ENCODE assay signal across 9 cellular contexts in genomic region chr14:60648934-60649814, GRCh38. TPM values are rescaled to one million over a fixed set of nuclear protein-coding genes. Genes with fewer than 3 reads are reported as not detected.
DNase-seq lines count a peak whose midpoint lies in the region; ATAC-seq and TF ChIP-seq lines count a peak whose summit lies in the region.
"Had no signal": no experiment of that assay in that cellular context is flagged by ENCODE, and none has a peak within 500 bp of the region (broad histone marks: within the 10 kb centered on the region; RNA-seq: fewer than 3 reads in every experiment).

Gene SIX1 (minus strand): TSS chr14:60649477. CDS start chr14:60649189, 288 bp downstream.

- peak within 1 kb of the TSS; percentile 42 for H2AFZ ChIP-seq in neural progenitor cell (replicated peaks)

- POLR2A ChIA-PET in activated CD4-positive, alpha-beta T cell treated with anti-CD3 and anti-CD28 coated beads for 36 hours (lab: Charles Lee) = no interaction called here
- POLR2A ChIA-PET in activated CD4-positive, alpha-beta memory T cell treated with anti-CD3 and anti-CD28 coated beads, Interleukin-2, amount 10 ng/mL, durations not matched to agents 7 days and 5 days (lab: Charles Lee) = interaction anchor here (1.2 kb wide), 1 partner anchor 17 kb away, joined by 3 read pairs; no protein-coding TSS in a partner anchor

- no peaks in the 10 kb centered on the region for H3K9me3 ChIP-seq in neural progenitor cell (ENCODE audit: low read depth)

- ATAC-seq in activated CD4-positive, alpha-beta T cell treated with anti-CD3 and anti-CD28 coated beads for 36 hours = peak; percentile 43
- ATAC-seq in HG02798 (IDR thresholded peaks at IDR 0.05; ENCODE audit: poor library complexity, unreplicated experiment) = peak; percentile 72

- intact Hi-C loops in activated CD4-positive, alpha-beta T cell treated with anti-CD3 and anti-CD28 coated beads for 36 hours (cut with DNase I, micrococcal nuclease) = loop anchor here in 1 of 2 experiments (1.0 kb wide), 1 partner anchor 13 kb away; no protein-coding TSS in a partner anchor

- peak within 1 kb of the TSS; percentile 76 for H3K4me2 ChIP-seq in neural progenitor cell
- H3K4me2 ChIP-seq: BLaER1 had no signal

- no peaks in the 10 kb centered on the region for H3K9me3 Mint-ChIP-seq in activated CD4-positive, alpha-beta T cell treated with anti-CD3 and anti-CD28 coated beads for 36 hours (ENCODE audit: low read depth)
- no peaks in the 10 kb centered on the region for H3K9me3 Mint-ChIP-seq in activated CD4-positive, alpha-beta memory T cell treated with anti-CD3 and anti-CD28 coated beads, Interleukin-2, amount 10 ng/mL, durations not matched to agents 7 days and 5 days
- H3K9me3 Mint-ChIP-seq in neural progenitor cell = peaks cover 6% of the 10 kb centered on the region

- TF ChIP-seq CTCF in fibroblast of villous mesenchyme (IDR thresholded peaks at IDR 0.05; ENCODE audit: insufficient read depth, low read depth, low read length) (no peak), neural progenitor cell (IDR thresholded peaks at IDR 0.05) (no peak)

- H3K36me3 Mint-ChIP-seq in activated CD4-positive, alpha-beta T cell treated with anti-CD3 and anti-CD28 coated beads for 36 hours (ENCODE audit: low read depth) = no peaks in the 10 kb centered on the region
- peaks cover 11% of the 10 kb centered on the region for H3K36me3 Mint-ChIP-seq in activated CD4-positive, alpha-beta memory T cell treated with anti-CD3 and anti-CD28 coated beads, Interleukin-2, amount 10 ng/mL, durations not matched to agents 7 days and 5 days (ENCODE audit: low read depth)
- H3K36me3 Mint-ChIP-seq in neural progenitor cell = no peaks in the 10 kb centered on the region

- H3K27ac ChIP-seq in neural progenitor cell = no peak within 1 kb of the TSS
- H3K27ac ChIP-seq: BLaER1 had no signal

- H3K27me3 Mint-ChIP-seq in activated CD4-positive, alpha-beta T cell treated with anti-CD3 and anti-CD28 coated beads for 36 hours = peaks cover 84% of the 10 kb centered on the region
- H3K27me3 Mint-ChIP-seq in activated CD4-positive, alpha-beta memory T cell treated with anti-CD3 and anti-CD28 coated beads, Interleukin-2, amount 10 ng/mL, durations not matched to agents 7 days and 5 days = peaks cover 90% of the 10 kb centered on the region
- peaks cover 90% of the 10 kb centered on the region for H3K27me3 Mint-ChIP-seq in neural progenitor cell (ENCODE audit: insufficient read depth, low read depth)

- no peak within 1 kb of the TSS for H3K27ac Mint-ChIP-seq in activated CD4-positive, alpha-beta T cell treated with anti-CD3 and anti-CD28 coated beads for 36 hours
- no peak within 1 kb of the TSS for H3K27ac Mint-ChIP-seq in activated CD4-positive, alpha-beta memory T cell treated with anti-CD3 and anti-CD28 coated beads, Interleukin-2, amount 10 ng/mL, durations not matched to agents 7 days and 5 days
- H3K27ac Mint-ChIP-seq in neural progenitor cell = no peak within 1 kb of the TSS

- CTCF ChIA-PET in activated CD4-positive, alpha-beta T cell treated with anti-CD3 and anti-CD28 coated beads for 36 hours (lab: Charles Lee) = interaction anchor here (1.1 kb wide), 2 partner anchors 18 to 377 kb away, joined by 3 read pairs; no protein-coding TSS in a partner anchor
- CTCF ChIA-PET in activated CD4-positive, alpha-beta memory T cell treated with anti-CD3 and anti-CD28 coated beads, Interleukin-2, amount 10 ng/mL, durations not matched to agents 7 days and 5 days (lab: Charles Lee) = interaction anchor here (1.5 kb wide), 1 partner anchor 25 kb away, joined by 5 read pairs; no protein-coding TSS in a partner anchor

- peaks cover 72% of the 10 kb centered on the region for H3F3A ChIP-seq in neural progenitor cell (ENCODE audit: low read depth)

- peaks cover 93% of the 10 kb centered on the region for H4K20me1 ChIP-seq in neural progenitor cell (ENCODE audit: low read depth)

- no peaks in the 10 kb centered on the region for H3K79me2 ChIP-seq in neural progenitor cell (ENCODE audit: low read depth)

- peaks cover 44% of the 10 kb centered on the region for H3K4me1 Mint-ChIP-seq in activated CD4-positive, alpha-beta T cell treated with anti-CD3 and anti-CD28 coated beads for 36 hours
- H3K4me1 Mint-ChIP-seq in activated CD4-positive, alpha-beta memory T cell treated with anti-CD3 and anti-CD28 coated beads, Interleukin-2, amount 10 ng/mL, durations not matched to agents 7 days and 5 days = peaks cover 72% of the 10 kb centered on the region
- peaks cover 40% of the 10 kb centered on the region for H3K4me1 Mint-ChIP-seq in neural progenitor cell

- peak within 1 kb of the TSS; percentile 55 for H3K4me3 ChIP-seq in fibroblast of villous mesenchyme (ENCODE audit: low read depth, low read length)
- peak within 1 kb of the TSS; percentile 43 for H3K4me3 ChIP-seq in neural progenitor cell

- H3K4me3 Mint-ChIP-seq in activated CD4-positive, alpha-beta T cell treated with anti-CD3 and anti-CD28 coated beads for 36 hours = peak within 1 kb of the TSS; percentile 32
- peak within 1 kb of the TSS; percentile 67 for H3K4me3 Mint-ChIP-seq in activated CD4-positive, alpha-beta memory T cell treated with anti-CD3 and anti-CD28 coated beads, Interleukin-2, amount 10 ng/mL, durations not matched to agents 7 days and 5 days
- peak within 1 kb of the TSS; percentile 84 for H3K4me3 Mint-ChIP-seq in neural progenitor cell

- H3K9ac ChIP-seq in neural progenitor cell = no peak within 1 kb of the TSS
- H3K9ac ChIP-seq: BLaER1 had no signal

- DNase-seq in activated CD4-positive, alpha-beta T cell treated with anti-CD3 and anti-CD28 coated beads for 36 hours = peak; percentile 48
- no peak for DNase-seq in activated CD4-positive, alpha-beta T cell treated with anti-CD3 and anti-CD28 coated beads, Interleukin-2, amount 50 U/mL, for 4 hours
- DNase-seq in NCI-H2171 (lab: John Stamatoyannopoulos, UW) (peak; percentile 81), fibroblast of villous mesenchyme (ENCODE audit: low read depth) (peak; percentile 84), neural progenitor cell (ENCODE audit: low spot score) (peak; percentile 96), occipital lobe (lab: John Stamatoyannopoulos, UW) (no peak)
- DNase-seq in activated CD4-positive, alpha-beta memory T cell treated with anti-CD3 and anti-CD28 coated beads, Interleukin-2, amount 10 ng/mL, durations not matched to agents 7 days and 5 days = peak; percentile 57

- H3K27me3 ChIP-seq in neural progenitor cell = peaks cover 100% of the 10 kb centered on the region

- H3K4me1 ChIP-seq in neural progenitor cell = peaks cover 45% of the 10 kb centered on the region
- H3K4me1 ChIP-seq: BLaER1 had no signal

- H3K36me3 ChIP-seq in neural progenitor cell = no peaks in the 10 kb centered on the region
- H3K36me3 ChIP-seq: BLaER1 had no signal

RNA-seq across cellular contexts. Expression of gene SIX1, which starts in this region (rescaled TPM):
- total RNA-seq in activated CD4-positive, alpha-beta T cell treated with anti-CD3 and anti-CD28 coated beads for 36 hours = not detected
- 1 to 10 TPM; 1.3 to 1.4 TPM for total RNA-seq in activated CD4-positive, alpha-beta memory T cell treated with anti-CD3 and anti-CD28 coated beads, Interleukin-2, amount 10 ng/mL, durations not matched to agents 7 days and 5 days
- total RNA-seq in fibroblast of villous mesenchyme (under 0.01 and 0.64 TPM in 2 replicates), neural progenitor cell (ENCODE audit: low replicate concordance) (0.28 TPM in 1 of 2 replicates, not detected in the other), occipital lobe (0.47 TPM)

Comparison
In these comparisons a context has a peak if more than half of its experiments do, and no peak if none do; other contexts are left out.
1. Peak in DNase-seq and ATAC-seq in activated CD4-positive, alpha-beta T cell treated with anti-CD3 and anti-CD28 coated beads for 36 hours; RNA of the gene not detected or under 1 TPM.
2. Peak in DNase-seq and H3K4me3 ChIP-seq in fibroblast of villous mesenchyme; RNA of the gene not detected or under 1 TPM.
3. Peak in DNase-seq, H3K4me3 ChIP-seq and H3K4me2 ChIP-seq in neural progenitor cell; RNA of the gene not detected or under 1 TPM.
4. DNase-seq: peak in NCI-H2171 (single experiment) and activated CD4-positive, alpha-beta memory T cell treated with anti-CD3 and anti-CD28 coated beads, Interleukin-2, amount 10 ng/mL, durations not matched to agents 7 days and 5 days (single experiment); none in activated CD4-positive, alpha-beta T cell treated with anti-CD3 and anti-CD28 coated beads, Interleukin-2, amount 50 U/mL, for 4 hours (0 of 2) and occipital lobe (single experiment).
5. H3K4me3 Mint-ChIP-seq: peak in every context shown above with its lines; median percentile 84 in neural progenitor cell; 67 in activated CD4-positive, alpha-beta memory T cell treated with anti-CD3 and anti-CD28 coated beads, Interleukin-2, amount 10 ng/mL, durations not matched to agents 7 days and 5 days; 32 in activated CD4-positive, alpha-beta T cell treated with anti-CD3 and anti-CD28 coated beads for 36 hours.